9 cellular contexts compared by ENCODE assay signal in genomic region chr5:52727568-52727967, GRCh38.
DNase-seq lines count a peak whose midpoint lies in the region; FAIRE-seq and TF ChIP-seq lines count a peak whose summit lies in the region.
"Had no signal": no experiment of that assay in that cellular context is flagged by ENCODE, and none has a peak within 500 bp of the region (broad histone marks: within the 10 kb centered on the region; RNA-seq: fewer than 3 reads in every experiment).

No MANE protein-coding gene starts in this region.

- no peak overlapping the region for H3K9ac ChIP-seq in astrocyte (ENCODE audit: low read length)
- H3K9ac ChIP-seq in MM.1S (ENCODE audit: low read length) = no peak overlapping the region

- no peak for TF ChIP-seq POLR2A in H54 (IDR thresholded peaks at IDR 0.05; ENCODE audit: low read depth, low read length)

- H3K4me1 ChIP-seq in astrocyte (ENCODE audit: insufficient read depth, low read length) (no peaks in the 10 kb centered on the region), MM.1S (ENCODE audit: low read length) (no peaks in the 10 kb centered on the region)

- peak overlapping the region; percentile 41 for H3K27ac Mint-ChIP-seq in astrocyte (ENCODE audit: unreplicated experiment)

- H4K20me1 ChIP-seq in astrocyte (ENCODE audit: insufficient read depth, low read length) (no peaks in the 10 kb centered on the region), MM.1S (ENCODE audit: insufficient read depth, low read length) (no peaks in the 10 kb centered on the region)

- H3K36me3 Mint-ChIP-seq in astrocyte (ENCODE audit: low read depth, unreplicated experiment) = no peaks in the 10 kb centered on the region

- H2AFZ ChIP-seq in astrocyte (ENCODE audit: low read depth, low read length) (no peak overlapping the region), MM.1S (ENCODE audit: low read length) (no peak overlapping the region)

- peak overlapping the region; percentile 37 for H3K4me2 ChIP-seq in astrocyte (ENCODE audit: low read length)
- no peak overlapping the region for H3K4me2 ChIP-seq in MM.1S (ENCODE audit: low read depth, low read length)

- H3K27ac ChIP-seq in astrocyte (ENCODE audit: low read depth, low read length) (peak overlapping the region; percentile 12), skin epidermis (peak overlapping the region in 12 of 21 experiments; percentile 2 to 61 (median 40)), MM.1S (ENCODE audit: low read length) (no peak overlapping the region)

- H3K9me3 ChIP-seq in astrocyte (ENCODE audit: insufficient read depth, low read depth, low read length) (no peaks in the 10 kb centered on the region), MM.1S (replicated peaks; ENCODE audit: insufficient read depth, low read length) (no peaks in the 10 kb centered on the region)

- H3K4me1 Mint-ChIP-seq in astrocyte (ENCODE audit: low read depth, unreplicated experiment) = peaks cover 23% of the 10 kb centered on the region

- H3K36me3 ChIP-seq in astrocyte (ENCODE audit: insufficient read depth, low read length) = no peaks in the 10 kb centered on the region
- H3K36me3 ChIP-seq in MM.1S (replicated peaks; ENCODE audit: insufficient read depth, low read length) = no peaks in the 10 kb centered on the region

- H3K79me2 ChIP-seq in astrocyte (ENCODE audit: insufficient read depth, low read length) (no peaks in the 10 kb centered on the region), MM.1S (ENCODE audit: low read length) (no peaks in the 10 kb centered on the region)

- no peak overlapping the region for H3K4me3 Mint-ChIP-seq in astrocyte (ENCODE audit: unreplicated experiment)

- H3K27me3 ChIP-seq in astrocyte (ENCODE audit: insufficient read depth, low read length) (no peaks in the 10 kb centered on the region), MM.1S (replicated peaks; ENCODE audit: insufficient read depth, low read length) (no peaks in the 10 kb centered on the region)

- H3K27me3 Mint-ChIP-seq in astrocyte (ENCODE audit: low read depth, unreplicated experiment) = no peaks in the 10 kb centered on the region

- no peaks in the 10 kb centered on the region for H3K9me2 ChIP-seq in MM.1S (replicated peaks; ENCODE audit: insufficient read depth, low read length)

- H3K4me3 ChIP-seq in astrocyte (ENCODE audit: insufficient read depth, low read depth, low read length) (no peak overlapping the region), skin epidermis (no peak overlapping the region), MM.1S (ENCODE audit: low read length) (no peak overlapping the region)

- FAIRE-seq in H54 (lab: Jason Lieb, UNC) = peak; percentile 62
- FAIRE-seq in astrocyte (lab: Jason Lieb, UNC) = peak; percentile 90

- H3K9me3 Mint-ChIP-seq in astrocyte (ENCODE audit: unreplicated experiment) = peaks cover 8% of the 10 kb centered on the region

- no peak for TF ChIP-seq CTCF in astrocyte (IDR thresholded peaks at IDR 0.05; ENCODE audit: insufficient read depth, low read depth, low read length)
- no peak for TF ChIP-seq CTCF in MM.1S (IDR thresholded peaks at IDR 0.05; ENCODE audit: low read length)

- DNase-seq in H54 (ENCODE audit: insufficient read length, low spot score) (no peak), astrocyte (ENCODE audit: low read depth) (peak; percentile 16), hepatic stellate cell (ENCODE audit: low spot score) (peak; percentile 19), NCI-H1092 (lab: John Stamatoyannopoulos, UW) (no peak), kidney glomerular epithelial cell (lab: John Stamatoyannopoulos, UW) (no peak), MM.1S (no peak)
- DNase-seq in stimulated activated CD4-positive, alpha-beta T cell treated with anti-CD3 and anti-CD28 coated beads, Interleukin-1b, Interleukin-23, amount 100 ng/mL, for 48 hours = no peak
- DNase-seq: NCI-H524 treated with DMSO at 0.1 percent for 48 hours had no signal

- H3F3A ChIP-seq in MM.1S (ENCODE audit: insufficient read depth, low read length) = no peaks in the 10 kb centered on the region

Comparison
In these comparisons a context has a peak if more than half of its experiments do, and no peak if none do; other contexts are left out.
1. DNase-seq: peak in astrocyte (single experiment) and hepatic stellate cell (single experiment); none in H54 (single experiment), stimulated activated CD4-positive, alpha-beta T cell treated with anti-CD3 and anti-CD28 coated beads, Interleukin-1b, Interleukin-23, amount 100 ng/mL, for 48 hours (single experiment), NCI-H1092 (single experiment), kidney glomerular epithelial cell (single experiment) and MM.1S (single experiment).